19 cellular contexts compared by ENCODE assay signal in the genomic region with DNA sequence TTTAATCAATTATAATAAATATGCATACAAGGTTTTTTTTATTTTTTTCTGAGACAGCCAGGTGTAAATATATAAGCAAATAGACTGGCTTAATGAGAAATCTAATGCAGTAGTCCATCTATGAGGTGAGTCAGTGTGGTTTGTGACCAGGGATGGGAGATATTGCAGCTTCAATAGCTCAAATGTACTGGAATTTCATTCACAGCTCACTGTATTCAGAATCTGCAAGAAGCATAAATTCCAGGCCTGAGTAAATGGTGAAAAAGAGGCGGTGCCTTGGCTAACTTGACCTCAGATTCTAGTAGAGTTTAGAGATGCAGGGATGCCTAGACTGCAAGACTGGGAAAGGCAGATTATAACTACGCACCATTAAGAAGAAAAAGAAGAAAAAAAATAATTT.
"Had no signal": no experiment of that assay in that cellular context is flagged by ENCODE, and none has a peak within 500 bp of the region (broad histone marks: within the 10 kb centered on the region; RNA-seq: fewer than 3 reads in every experiment).

No MANE protein-coding gene starts in this region.

- H3K4me3 ChIP-seq: body of pancreas, colonic mucosa, right lobe of liver, suprapubic skin had no signal

- H3K9me3 ChIP-seq: body of pancreas, colonic mucosa, right lobe of liver, suprapubic skin had no signal

- H3K36me3 ChIP-seq: colonic mucosa, right lobe of liver, suprapubic skin had no signal

- ATAC-seq: body of pancreas; foreskin keratinocyte; left lobe of liver; right lobe of liver; stimulated activated naive CD8-positive, alpha-beta T cell treated with anti-CD3 and anti-CD28 coated beads, Interleukin-15, amount 100 ng/mL, for 72 hours had no signal

- H3K27ac ChIP-seq: body of pancreas, colonic mucosa, foreskin keratinocyte, parathyroid adenoma, right lobe of liver, suprapubic skin had no signal

- H3K4me1 ChIP-seq: body of pancreas, colonic mucosa, foreskin keratinocyte, parathyroid adenoma, right lobe of liver, suprapubic skin had no signal

- DNase-seq: activated B cell treated with CpG ODN at 0.5 μM for 24 hours; activated CD4-positive, alpha-beta memory T cell treated with anti-CD3 and anti-CD28 coated beads for 36 hours; activated CD4-positive, alpha-beta T cell treated with anti-CD3 and anti-CD28 coated beads for 4 hours; activated T-cell treated with anti-CD3 and anti-CD28 coated beads for 4 hours; amniotic stem cell; body of pancreas; caudate nucleus; foreskin keratinocyte; glutamatergic neuron; hippocampal formation; right lobe of liver; stimulated activated CD4-positive, alpha-beta T cell treated with anti-CD3 and anti-CD28 coated beads, Interleukin-15, amount 100 ng/mL, for 24 hours; stimulated activated CD4-positive, alpha-beta T cell treated with anti-CD3 and anti-CD28 coated beads, Interleukin-2, amount 100 ng/mL, for 48 hours; stimulated activated naive CD8-positive, alpha-beta T cell treated with anti-CD3 and anti-CD28 coated beads, Interleukin-15, amount 100 ng/mL, for 72 hours; trophoblast cell had no signal

- H3K27me3 ChIP-seq: body of pancreas, colonic mucosa, foreskin keratinocyte, right lobe of liver, suprapubic skin had no signal
